8 cellular contexts compared by ENCODE assay signal in genomic region chr16:56988161-56988947, GRCh38. TPM values are rescaled to one million over a fixed set of nuclear protein-coding genes. Genes with fewer than 3 reads are reported as not detected.
DNase-seq lines count a peak whose midpoint lies in the region; ATAC-seq, FAIRE-seq and TF ChIP-seq lines count a peak whose summit lies in the region.

No MANE protein-coding gene starts in this region.

- no peak for FAIRE-seq in small intestine (lab: Jason Lieb, UNC)
- no peak for FAIRE-seq in H54 (lab: Jason Lieb, UNC)

- intact Hi-C loops in activated B cell treated with CpG ODN at 0.5 μM for 24 hours (cut with micrococcal nuclease) (no loop called here), left ventricle myocardium inferior (cut with micrococcal nuclease) (no loop called here)

- H3K9me3 ChIP-seq in left ventricle myocardium inferior (replicated peaks) (no peaks in the 10 kb centered on the region), small intestine (ENCODE audit: control insufficient read depth, low read depth) (no peaks in the 10 kb centered on the region), SJCRH30 (replicated peaks) (no peaks in the 10 kb centered on the region), BE2C (no peaks in the 10 kb centered on the region)

- H3K4me1 ChIP-seq in left ventricle myocardium inferior (peaks cover 83% of the 10 kb centered on the region), small intestine (ENCODE audit: control insufficient read depth in 2 of 2, insufficient read depth in 1 of 2, low read depth in 1 of 2, low read length in 1 of 2) (peaks cover 2 to 3% of the 10 kb centered on the region in 2 donors), SJCRH30 (0 out of 2 replicates have a peak, but pooled peaks cover 6% of the 10 kb centered on the region), BE2C (peaks cover 5% of the 10 kb centered on the region)

- no peak for DNase-seq in GM12865 (ENCODE audit: low read depth)
- DNase-seq in activated B cell treated with CpG ODN at 0.5 μM for 24 hours = no peak
- DNase-seq in left ventricle myocardium inferior = no peak
- no peak for DNase-seq in small intestine
- DNase-seq in H54 (ENCODE audit: insufficient read length, low spot score) = no peak
- DNase-seq in SJCRH30 = no peak
- DNase-seq in BE2C = no peak
- no peak for DNase-seq in Kasumi-1 (lab: John Stamatoyannopoulos, UW)

- POLR2A ChIA-PET in activated B cell treated with CpG ODN at 0.5 μM for 24 hours (lab: Charles Lee) = interaction anchor here (0.6 to 10.4 kb wide), 14 partner anchors 7 to 57 kb away, joined by 3 to 233 read pairs (median 12); partner anchors contain the start of gene HERPUD1

- H3K4me3 Mint-ChIP-seq in activated B cell treated with CpG ODN at 0.5 μM for 24 hours = peak overlapping the region; percentile 96

- TF ChIP-seq CTCF in GM12865 (IDR thresholded peaks at IDR 0.05; ENCODE audit: insufficient read depth, low read depth, low read length, missing control alignments) = no peak
- TF ChIP-seq CTCF in activated B cell treated with CpG ODN at 0.5 μM for 24 hours (IDR thresholded peaks at IDR 0.05) = no peak
- TF ChIP-seq CTCF in left ventricle myocardium inferior (IDR thresholded peaks at IDR 0.05; ENCODE audit: borderline replicate concordance) = no peak
- TF ChIP-seq CTCF in BE2C (IDR thresholded peaks at IDR 0.05; ENCODE audit: low read depth, low read length) = no peak

- TF ChIP-seq POLR2A in H54 (IDR thresholded peaks at IDR 0.05; ENCODE audit: low read depth, low read length) = no peak

- peak overlapping the region; percentile 92 for H3K27ac ChIP-seq in left ventricle myocardium inferior (replicated peaks)
- peak overlapping the region in 1 of 2 donors; percentile 94 for H3K27ac ChIP-seq in small intestine (ENCODE audit: low read depth in 1 of 2, low read length in 1 of 2)
- H3K27ac ChIP-seq in SJCRH30 = no peak overlapping the region

- H3K4me3 ChIP-seq in GM12865 (ENCODE audit: low read depth, low read length) (peak overlapping the region; percentile 96), left ventricle myocardium inferior (peak overlapping the region; percentile 95), small intestine (ENCODE audit: low read depth in 1 of 2, low read length in 2 of 2) (peak overlapping the region; percentile 89 to 90), SJCRH30 (no peak overlapping the region), BE2C (ENCODE audit: low read depth, low read length) (no peak overlapping the region)

- H3K27me3 ChIP-seq in left ventricle myocardium inferior (ENCODE audit: low read depth) (no peaks in the 10 kb centered on the region), small intestine (ENCODE audit: control insufficient read depth in 2 of 2, insufficient read depth in 2 of 2, low read length in 2 of 2) (no peaks in the 10 kb centered on the region), SJCRH30 (peaks cover 38% of the 10 kb centered on the region), BE2C (no peaks in the 10 kb centered on the region)

- peaks cover 46% of the 10 kb centered on the region for H3K36me3 Mint-ChIP-seq in activated B cell treated with CpG ODN at 0.5 μM for 24 hours (ENCODE audit: low read depth)

- WGBS in small intestine, 3 donors = 69 to 91% (median 83%) methylated on average over 6 of the region's 6 CpGs

- ATAC-seq in activated B cell treated with CpG ODN at 0.5 μM for 24 hours (ENCODE audit: low read depth) = no peak

- H3K9me3 Mint-ChIP-seq in activated B cell treated with CpG ODN at 0.5 μM for 24 hours = no peaks in the 10 kb centered on the region

- H3K4me1 Mint-ChIP-seq in activated B cell treated with CpG ODN at 0.5 μM for 24 hours = peaks cover 84% of the 10 kb centered on the region

- H3K36me3 ChIP-seq in left ventricle myocardium inferior = no peaks in the 10 kb centered on the region
- no peaks in the 10 kb centered on the region for H3K36me3 ChIP-seq in small intestine (ENCODE audit: control insufficient read depth in 2 of 2, insufficient read depth in 2 of 2, low read length in 2 of 2)
- H3K36me3 ChIP-seq in SJCRH30 = no peaks in the 10 kb centered on the region
- H3K36me3 ChIP-seq in BE2C = no peaks in the 10 kb centered on the region

- peak overlapping the region; percentile 93 for H3K27ac Mint-ChIP-seq in activated B cell treated with CpG ODN at 0.5 μM for 24 hours

- no peaks in the 10 kb centered on the region for H3K27me3 Mint-ChIP-seq in activated B cell treated with CpG ODN at 0.5 μM for 24 hours

- CTCF ChIA-PET in activated B cell treated with CpG ODN at 0.5 μM for 24 hours (lab: Charles Lee) = interaction anchor here (0.8 to 1.3 kb wide), 3 partner anchors 17 to 58 kb away, joined by 3 to 10 read pairs (median 4); no protein-coding TSS in a partner anchor

RNA-seq across cellular contexts. Expression of gene NLRC5, which starts 1.0 kb away (rescaled TPM):
- total RNA-seq in activated B cell treated with CpG ODN at 0.5 μM for 24 hours = 296 and 372 TPM in 2 replicates
- total RNA-seq in left ventricle myocardium inferior = 6.6 TPM
- 10 to 100 TPM in 2 of 3 donors, 1 to 10 TPM in 1; 6.3 to 29.2 (median 25.4) TPM for polyA plus RNA-seq in small intestine
- 1.5 and 2.9 TPM in 2 replicates for total RNA-seq in SJCRH30 (2014; rRNA removed; shearing (Covaris generic))
- 11.6 TPM for polyA plus RNA-seq in BE2C (2012; ENCODE audit: insufficient read depth, insufficient read length, low read depth)

RNA-seq across cellular contexts. Expression of gene CETP, which starts 26.6 kb away (rescaled TPM):
- total RNA-seq in activated B cell treated with CpG ODN at 0.5 μM for 24 hours (1.0 and 1.4 TPM in 2 replicates), left ventricle myocardium inferior (0.16 TPM)
- polyA plus RNA-seq in small intestine = 1 to 10 TPM in 1 of 3 donors, under 1 TPM in 1, not detected in 1; 0.34 to 1.6 TPM
- 0.14 TPM in 1 of 2 replicates, not detected in the other for total RNA-seq in SJCRH30 (2014; rRNA removed; shearing (Covaris generic))
- polyA plus RNA-seq in BE2C (2012; ENCODE audit: insufficient read depth, insufficient read length, low read depth) = not detected

RNA-seq across cellular contexts. Expression of gene HERPUD1, which starts 56.4 kb away (rescaled TPM):
- total RNA-seq in activated B cell treated with CpG ODN at 0.5 μM for 24 hours (766 and 820 TPM in 2 replicates), left ventricle myocardium inferior (119 TPM)
- polyA plus RNA-seq in small intestine = 100 to 1,000 TPM in 1 of 3 donors, 10 to 100 TPM in 2; 25.9 to 126 (median 68.1) TPM
- 69.5 and 103 TPM in 2 replicates for total RNA-seq in SJCRH30 (2014; rRNA removed; shearing (Covaris generic))
- 191 TPM for polyA plus RNA-seq in BE2C (2012; ENCODE audit: insufficient read depth, insufficient read length, low read depth)

Comparison
In these comparisons a context has a peak if more than half of its experiments do, and no peak if none do; other contexts are left out.
1. H3K4me3 ChIP-seq: peak in GM12865 (single experiment), left ventricle myocardium inferior (single experiment) and small intestine (2 of 2); none in SJCRH30 (single experiment) and BE2C (single experiment).
2. RNA of gene NLRC5, which starts 1.0 kb away (total RNA-seq): 296 to 372 TPM in activated B cell treated with CpG ODN at 0.5 μM for 24 hours; 6.6 TPM in left ventricle myocardium inferior (single experiment) and 1.5 to 2.9 TPM in SJCRH30; every median in the first group is over 10 times any median in the second.